In genomic region chr16:70440112-70440692, GRCh38 we compare ENCODE assay signal across 8 cellular contexts. TPM values are rescaled to one million over a fixed set of nuclear protein-coding genes. Genes with fewer than 3 reads are reported as not detected.
A peak's percentile ranks its signal among the peaks of the same experiment; 100 is the strongest.
DNase-seq lines count a peak whose midpoint lies in the region; ATAC-seq, FAIRE-seq and TF ChIP-seq lines count a peak whose summit lies in the region.
"Not testable (repeated sequence)": the region's sequence is repeated elsewhere in the genome, so short reads cannot be mapped to it uniquely, and the experiment has no call there.

No MANE protein-coding gene starts in this region.

- intact Hi-C loops in CD4-positive, alpha-beta memory T cell (cut with micrococcal nuclease); OCI-LY7 (cut with micrococcal nuclease; ENCODE audit: unreplicated experiment): not testable (repeated sequence)

- not testable (repeated sequence) for H3K36me3 Mint-ChIP-seq in CD4-positive, alpha-beta memory T cell; activated CD4-positive, alpha-beta memory T cell treated with anti-CD3 and anti-CD28 coated beads, Interleukin-2, amount 10 ng/mL, durations not matched to agents 7 days and 5 days (ENCODE audit: low read depth); astrocyte (ENCODE audit: low read depth, unreplicated experiment); nephron (ENCODE audit: low read depth)

- H3K4me1 ChIP-seq in CD4-positive, alpha-beta memory T cell (ENCODE audit: insufficient read depth, low read length): peaks cover 31% of the 10 kb centered on the region
- H3K4me1 ChIP-seq in HUES64 (ENCODE audit: insufficient read depth, low read length) (peaks cover 24% of the 10 kb centered on the region), OCI-LY7 (ENCODE audit: insufficient read depth, low read length, poor library complexity, severe bottlenecking) (peaks cover 21% of the 10 kb centered on the region), astrocyte (ENCODE audit: insufficient read depth, low read length) (peaks cover 19% of the 10 kb centered on the region), cardiac muscle cell (ENCODE audit: low read depth) (peaks cover 33% of the 10 kb centered on the region)

- POLR2A ChIA-PET in CD4-positive, alpha-beta memory T cell (lab: Charles Lee; ENCODE audit: partially characterized antibody): interaction anchor here (1.1 to 3.8 kb wide), 5 partner anchors 14 to 83 kb away, joined by 3 to 59 read pairs (median 7); partner anchors contain the start of genes COG4, FCSK and SF3B3
- POLR2A ChIA-PET in OCI-LY7 (lab: Charles Lee): interaction anchor here (0.5 to 2.1 kb wide), 7 partner anchors 9 to 166 kb away, joined by 3 to 12 read pairs (median 6); partner anchors contain the start of genes COG4 and FCSK
- POLR2A ChIA-PET in activated CD4-positive, alpha-beta memory T cell treated with anti-CD3 and anti-CD28 coated beads, Interleukin-2, amount 10 ng/mL, durations not matched to agents 7 days and 5 days (lab: Charles Lee): interaction anchor here (0.8 to 3.5 kb wide), 4 partner anchors 13 to 93 kb away, joined by 6 to 27 read pairs (median 17); partner anchors contain the start of genes DDX19A and FCSK

- not testable (repeated sequence) for H3K27ac ChIP-seq in CD4-positive, alpha-beta memory T cell (ENCODE audit: low read depth, low read length); HUES64 (ENCODE audit: low read depth, low read length); astrocyte (ENCODE audit: low read depth, low read length)
- H3K27ac ChIP-seq in OCI-LY7 (ENCODE audit: low read depth, low read length, poor library complexity, severe bottlenecking): peak overlapping the region; percentile 59
- H3K27ac ChIP-seq in cardiac muscle cell: peak overlapping the region; percentile 86

- H3K27me3 ChIP-seq in CD4-positive, alpha-beta memory T cell (ENCODE audit: insufficient read depth, low read length); HUES64 (ENCODE audit: insufficient read depth, low read length); astrocyte (ENCODE audit: insufficient read depth, low read length); cardiac muscle cell: not testable (repeated sequence)

- H3K27ac Mint-ChIP-seq in CD4-positive, alpha-beta memory T cell: peak overlapping the region in 3 of 7 donors; percentile 59 to 77 (median 60)
- H3K27ac Mint-ChIP-seq in activated CD4-positive, alpha-beta memory T cell treated with anti-CD3 and anti-CD28 coated beads, Interleukin-2, amount 10 ng/mL, durations not matched to agents 7 days and 5 days; astrocyte (ENCODE audit: unreplicated experiment); stimulated activated naive CD8-positive, alpha-beta T cell treated with anti-CD3 and anti-CD28 coated beads, Interleukin-15, amount 100 ng/mL, for 72 hours: not testable (repeated sequence)
- peak overlapping the region; percentile 79 to 94 (median 90) for H3K27ac Mint-ChIP-seq in nephron

- peak overlapping the region; percentile 93 to 99 (median 95) for H3K4me3 Mint-ChIP-seq in CD4-positive, alpha-beta memory T cell
- peak overlapping the region; percentile 88 for H3K4me3 Mint-ChIP-seq in activated CD4-positive, alpha-beta memory T cell treated with anti-CD3 and anti-CD28 coated beads, Interleukin-2, amount 10 ng/mL, durations not matched to agents 7 days and 5 days
- H3K4me3 Mint-ChIP-seq in astrocyte (ENCODE audit: unreplicated experiment) (peak overlapping the region; percentile 92), nephron (peak overlapping the region; percentile 84 to 92 (median 84))
- H3K4me3 Mint-ChIP-seq in stimulated activated naive CD8-positive, alpha-beta T cell treated with anti-CD3 and anti-CD28 coated beads, Interleukin-15, amount 100 ng/mL, for 72 hours: peak overlapping the region; percentile 24 to 95

- DNase-seq in CD4-positive, alpha-beta memory T cell; OCI-LY7 (ENCODE audit: low spot score); activated CD4-positive, alpha-beta memory T cell treated with anti-CD3 and anti-CD28 coated beads, Interleukin-2, amount 10 ng/mL, durations not matched to agents 7 days and 5 days; astrocyte (ENCODE audit: low read depth); cardiac muscle cell (ENCODE audit: low read depth in 1 of 2, low spot score in 1 of 2); stimulated activated naive CD8-positive, alpha-beta T cell treated with anti-CD3 and anti-CD28 coated beads, Interleukin-15, amount 100 ng/mL, for 72 hours: not testable (repeated sequence)

- not testable (repeated sequence) for H4K20me1 ChIP-seq in OCI-LY7 (ENCODE audit: insufficient read depth, low read length)
- H4K20me1 ChIP-seq in astrocyte (ENCODE audit: insufficient read depth, low read length): peaks cover 25% of the 10 kb centered on the region

- H3K9ac ChIP-seq in HUES64 (ENCODE audit: low read depth, low read length); astrocyte (ENCODE audit: low read length): not testable (repeated sequence)

- H3K4me2 ChIP-seq in OCI-LY7 (ENCODE audit: low read length) (peak overlapping the region; percentile 99), astrocyte (ENCODE audit: low read length) (peak overlapping the region; percentile 88)

- CTCF ChIA-PET in CD4-positive, alpha-beta memory T cell (lab: Charles Lee; ENCODE audit: partially characterized antibody): interaction anchor here (1.0 to 1.7 kb wide), 3 partner anchors 14 to 59 kb away, joined by 4 to 5 read pairs (median 5); partner anchors contain the start of gene FCSK
- CTCF ChIA-PET in OCI-LY7 (lab: Charles Lee; ENCODE audit: unreplicated experiment): interaction anchor here (1.2 kb wide), 1 partner anchor 14 kb away, joined by 6 read pairs; the partner anchor contains the start of gene FCSK
- CTCF ChIA-PET in activated CD4-positive, alpha-beta memory T cell treated with anti-CD3 and anti-CD28 coated beads, Interleukin-2, amount 10 ng/mL, durations not matched to agents 7 days and 5 days (lab: Charles Lee): interaction anchor here (1.8 kb wide), 1 partner anchor 59 kb away, joined by 4 read pairs; no protein-coding TSS in a partner anchor

- TF ChIP-seq CTCF in OCI-LY7 (conservative IDR thresholded peaks at IDR 0.05; ENCODE audit: low read length); astrocyte (IDR thresholded peaks at IDR 0.05; ENCODE audit: insufficient read depth, low read depth, low read length); cardiac muscle cell (IDR thresholded peaks at IDR 0.05; ENCODE audit: low read depth, low read length); nephron (IDR thresholded peaks at IDR 0.05; ENCODE audit: unreplicated experiment in 3 of 3): not testable (repeated sequence)

- not testable (repeated sequence) for ATAC-seq in stimulated activated naive CD8-positive, alpha-beta T cell treated with anti-CD3 and anti-CD28 coated beads, Interleukin-15, amount 100 ng/mL, for 72 hours

- 82% methylated on average over 10 of the region's 10 CpGs for WGBS in HUES64

- peak overlapping the region; percentile 93; the same call in 1 of the 2 replicates for H2AFZ ChIP-seq in OCI-LY7 (ENCODE audit: low read length)
- H2AFZ ChIP-seq in astrocyte (ENCODE audit: low read depth, low read length): peak overlapping the region; percentile 84

- H3K9me3 ChIP-seq in CD4-positive, alpha-beta memory T cell (ENCODE audit: control insufficient read depth in 1 of 2, low read length in 2 of 2); HUES64 (ENCODE audit: insufficient read depth, low read depth, low read length); OCI-LY7 (ENCODE audit: low read length); astrocyte (ENCODE audit: insufficient read depth, low read depth, low read length); cardiac muscle cell (ENCODE audit: low read depth): not testable (repeated sequence)

- FAIRE-seq in astrocyte (lab: Jason Lieb, UNC): not testable (repeated sequence)

- H3K36me3 ChIP-seq in CD4-positive, alpha-beta memory T cell (ENCODE audit: insufficient read depth, low read length); HUES64 (ENCODE audit: insufficient read depth, low read length); OCI-LY7 (ENCODE audit: insufficient read depth, low read length); astrocyte (ENCODE audit: insufficient read depth, low read length); cardiac muscle cell: not testable (repeated sequence)

- H3K79me2 ChIP-seq in OCI-LY7 (ENCODE audit: insufficient read depth, low read depth, low read length) (peaks cover 33% of the 10 kb centered on the region), astrocyte (ENCODE audit: insufficient read depth, low read length) (peaks cover 30% of the 10 kb centered on the region)

- H3K9me2 ChIP-seq in OCI-LY7 (ENCODE audit: insufficient read depth, low read length): not testable (repeated sequence)

- BruUV-seq in OCI-LY7 (replicated peaks; lab: Mats Ljungman, UMichigan): not testable (repeated sequence)

- not testable (repeated sequence) for H3K9me3 Mint-ChIP-seq in CD4-positive, alpha-beta memory T cell; activated CD4-positive, alpha-beta memory T cell treated with anti-CD3 and anti-CD28 coated beads, Interleukin-2, amount 10 ng/mL, durations not matched to agents 7 days and 5 days; astrocyte (ENCODE audit: unreplicated experiment); nephron; stimulated activated naive CD8-positive, alpha-beta T cell treated with anti-CD3 and anti-CD28 coated beads, Interleukin-15, amount 100 ng/mL, for 72 hours

- H3K4me1 Mint-ChIP-seq in CD4-positive, alpha-beta memory T cell: peaks cover 17 to 41% (median 30%) of the 10 kb centered on the region in 4 donors
- H3K4me1 Mint-ChIP-seq in activated CD4-positive, alpha-beta memory T cell treated with anti-CD3 and anti-CD28 coated beads, Interleukin-2, amount 10 ng/mL, durations not matched to agents 7 days and 5 days: peaks cover 33% of the 10 kb centered on the region
- H3K4me1 Mint-ChIP-seq in astrocyte (ENCODE audit: low read depth, unreplicated experiment) (peaks cover 21% of the 10 kb centered on the region), nephron (peaks cover 24% of the 10 kb centered on the region)
- H3K4me1 Mint-ChIP-seq in stimulated activated naive CD8-positive, alpha-beta T cell treated with anti-CD3 and anti-CD28 coated beads, Interleukin-15, amount 100 ng/mL, for 72 hours: peaks cover 30% of the 10 kb centered on the region

- not testable (repeated sequence) for H3K4me3 ChIP-seq in CD4-positive, alpha-beta memory T cell (ENCODE audit: low read length in 2 of 2); astrocyte (ENCODE audit: insufficient read depth, low read depth, low read length); cardiac muscle cell
- H3K4me3 ChIP-seq in HUES64 (ENCODE audit: low read length) (peak overlapping the region; percentile 66), OCI-LY7 (ENCODE audit: low read depth, low read length, poor library complexity, severe bottlenecking) (peak overlapping the region; percentile 97)

- H3K27me3 Mint-ChIP-seq in CD4-positive, alpha-beta memory T cell; activated CD4-positive, alpha-beta memory T cell treated with anti-CD3 and anti-CD28 coated beads, Interleukin-2, amount 10 ng/mL, durations not matched to agents 7 days and 5 days; astrocyte (ENCODE audit: low read depth, unreplicated experiment); nephron (ENCODE audit: low read depth); stimulated activated naive CD8-positive, alpha-beta T cell treated with anti-CD3 and anti-CD28 coated beads, Interleukin-15, amount 100 ng/mL, for 72 hours: not testable (repeated sequence)

RNA-seq across cellular contexts. Expression of gene ST3GAL2, which starts 1.3 kb away (rescaled TPM):
- total RNA-seq in CD4-positive, alpha-beta memory T cell: 10 to 100 TPM; 27.5 to 30.8 TPM
- polyA plus RNA-seq in CD4-positive, alpha-beta memory T cell: 10 to 100 TPM; 10.0 to 15.8 TPM
- polyA plus RNA-seq in HUES64 (2013, experiment 1 of 2): 22.3 TPM
- polyA plus RNA-seq in HUES64 (2013, experiment 2 of 2): 24.3 TPM
- 42.6 and 44.6 TPM in 2 replicates for total RNA-seq in OCI-LY7 (2014; rRNA removed; shearing (Covaris generic))
- total RNA-seq in OCI-LY7 (2022): 48.5 and 61.0 TPM in 2 replicates
- 10 to 100 TPM; 21.6 to 22.7 TPM for total RNA-seq in activated CD4-positive, alpha-beta memory T cell treated with anti-CD3 and anti-CD28 coated beads, Interleukin-2, amount 10 ng/mL, durations not matched to agents 7 days and 5 days
- total RNA-seq in astrocyte: 108 and 130 TPM in 2 replicates
- 87.3 and 115 TPM in 2 replicates for total RNA-seq in cardiac muscle cell
- 46.1 and 50.9 TPM in 2 replicates for polyA plus RNA-seq in cardiac muscle cell

RNA-seq across cellular contexts. Expression of gene FCSK, which starts 14.2 kb away (rescaled TPM):
- 10 to 100 TPM; 41.7 to 42.8 TPM for total RNA-seq in CD4-positive, alpha-beta memory T cell
- 10 to 100 TPM in 1 of 2 donors, 1 to 10 TPM in 1; 7.4 to 10.8 TPM for polyA plus RNA-seq in CD4-positive, alpha-beta memory T cell
- polyA plus RNA-seq in HUES64 (2013, experiment 1 of 2): 3.0 TPM
- 3.0 TPM for polyA plus RNA-seq in HUES64 (2013, experiment 2 of 2)
- total RNA-seq in OCI-LY7 (2014; rRNA removed; shearing (Covaris generic)): 6.8 and 7.4 TPM in 2 replicates
- total RNA-seq in OCI-LY7 (2022) (14.2 and 14.3 TPM in 2 replicates), astrocyte (9.7 and 12.0 TPM in 2 replicates), cardiac muscle cell (13.8 and 22.5 TPM in 2 replicates)
- 10 to 100 TPM; 17.3 to 17.4 TPM for total RNA-seq in activated CD4-positive, alpha-beta memory T cell treated with anti-CD3 and anti-CD28 coated beads, Interleukin-2, amount 10 ng/mL, durations not matched to agents 7 days and 5 days
- 10.2 and 12.0 TPM in 2 replicates for polyA plus RNA-seq in cardiac muscle cell
